7 cellular contexts compared by ENCODE assay signal in the genomic region with DNA sequence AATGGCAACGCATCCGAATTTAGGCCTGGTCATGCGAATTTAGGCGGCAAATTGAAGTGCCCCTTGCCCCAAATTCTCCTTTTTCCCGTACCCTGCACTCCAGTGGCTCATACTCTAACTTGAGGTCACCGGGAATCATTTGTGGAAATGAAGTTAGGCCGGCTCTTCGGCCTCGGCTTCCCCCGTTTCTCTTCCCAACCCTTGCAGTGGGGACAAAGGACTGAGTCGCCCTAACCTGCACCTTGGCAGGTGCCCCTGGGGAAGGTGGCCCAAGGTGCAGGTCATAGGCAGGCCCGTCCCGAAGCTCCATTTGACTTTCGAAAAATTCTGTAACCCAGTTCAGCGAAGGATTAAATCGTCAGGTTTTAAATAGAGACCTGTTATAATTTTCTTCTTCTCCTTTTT. TPM values are rescaled to one million over a fixed set of nuclear protein-coding genes. Genes with fewer than 3 reads are reported as not detected.
DNase-seq lines count a peak whose midpoint lies in the region; ATAC-seq and TF ChIP-seq lines count a peak whose summit lies in the region.

No MANE protein-coding gene starts in this region.

- intact Hi-C loops in psoas muscle (cut with DNase I), result loop anchor here (2.0 to 10.0 kb wide), 5 partner anchors 48 to 508 kb away; a partner anchor contains a TSS

- peak in 2 of 4 donors; percentile 17 to 21 for ATAC-seq in psoas muscle
- no peak for ATAC-seq in GM21529 (IDR thresholded peaks at IDR 0.05; ENCODE audit: unreplicated experiment)

- H3K9me3 ChIP-seq in psoas muscle, result no peaks in the 10 kb centered on the region

- TF ChIP-seq CTCF in GM20000 (IDR thresholded peaks at IDR 0.05; ENCODE audit: extremely low read depth, missing control alignments), result no peak
- TF ChIP-seq CTCF in fibroblast of mammary gland (conservative IDR thresholded peaks at IDR 0.05; ENCODE audit: control insufficient read depth, insufficient read depth, low read depth, low read length), result no peak
- TF ChIP-seq CTCF in psoas muscle (IDR thresholded peaks at IDR 0.05), result no peak

- no peaks in the 10 kb centered on the region for H3K36me3 ChIP-seq in psoas muscle (ENCODE audit: insufficient read depth in 1 of 2, low read depth in 1 of 2)

- H3K27me3 ChIP-seq in psoas muscle (ENCODE audit: insufficient read depth in 3 of 3, low read length in 2 of 3), result no peaks in the 10 kb centered on the region

- H3K4me1 ChIP-seq in psoas muscle, result peaks cover 20% of the 10 kb centered on the region

- H3K27ac ChIP-seq in psoas muscle, result peak overlapping the region; percentile 93

- DNase-seq in GM20000 (ENCODE audit: low spot score), result peak; percentile 17
- peak; percentile 5 for DNase-seq in RPMI8226
- DNase-seq in fibroblast of mammary gland (ENCODE audit: low read depth), result no peak
- DNase-seq in psoas muscle, result no peak
- DNase-seq in NCI-H526 (lab: John Stamatoyannopoulos, UW), result no peak
- DNase-seq in NCI-H1694 treated with DMSO at 0.1 percent for 48 hours (lab: John Stamatoyannopoulos, UW), result no peak

- WGBS in psoas muscle, 3 donors, result 26 to 34% (median 30%) methylated on average over 16 of the region's 16 CpGs

- H3K4me3 ChIP-seq in fibroblast of mammary gland (ENCODE audit: control insufficient read depth, low read depth, low read length), result peak overlapping the region; percentile 62
- H3K4me3 ChIP-seq in psoas muscle, result peak overlapping the region; percentile 75

RNA-seq across cellular contexts. Expression of a gene that starts 0.8 kb away (rescaled TPM):
- total RNA-seq in psoas muscle, result 1 to 10 TPM; 4.0 to 8.6 (median 6.4) TPM
- 1 to 10 TPM; 2.1 to 3.2 (median 3.1) TPM for polyA plus RNA-seq in psoas muscle

RNA-seq across cellular contexts. Expression of a gene that starts 48.9 kb away (rescaled TPM):
- 10 to 100 TPM; 16.0 to 42.4 (median 27.5) TPM for total RNA-seq in psoas muscle
- polyA plus RNA-seq in psoas muscle, result 10 to 100 TPM; 16.5 to 61.0 (median 39.3) TPM

Comparison
In these comparisons a context has a peak if more than half of its experiments do, and no peak if none do; other contexts are left out.
1. DNase-seq: peak in GM20000 (single experiment) and RPMI8226 (single experiment); none in fibroblast of mammary gland (single experiment), psoas muscle (0 of 2), NCI-H526 (0 of 2) and NCI-H1694 treated with DMSO at 0.1 percent for 48 hours (single experiment).